8 cellular contexts compared by ENCODE assay signal in genomic region chr4:82890913-82891727, GRCh38. TPM values are rescaled to one million over a fixed set of nuclear protein-coding genes. Genes with fewer than 3 reads are reported as not detected.
DNase-seq lines count a peak whose midpoint lies in the region; ATAC-seq and TF ChIP-seq lines count a peak whose summit lies in the region.

SEC31A (minus strand) TSS chr4:82891153; CDS start chr4:82881936, 9,217 bp downstream.

- TF ChIP-seq CTCF in CD14-positive monocyte (IDR thresholded peaks at IDR 0.05) (no peak), liver (IDR thresholded peaks at IDR 0.05; ENCODE audit: low read depth, low read length, missing input control) (no peak)

- peak within 1 kb of the TSS; percentile 89 to 95 for H3K4me3 Mint-ChIP-seq in CD14-positive monocyte

- DNase-seq in CD14-positive monocyte (ENCODE audit: low spot score) (peak; percentile 94), NCI-H774 (lab: John Stamatoyannopoulos, UW) (peak; percentile 84), dermis microvascular lymphatic vessel endothelial cell (ENCODE audit: low read depth in 2 of 2) (peak; percentile 87 to 98)
- peak; percentile 97 to 98 for DNase-seq in activated CD4-positive, alpha-beta T cell treated with anti-CD3 and anti-CD28 coated beads, Interleukin-2, amount 50 U/mL, for 48 hours
- peak; percentile 97 for DNase-seq in stimulated activated CD4-positive, alpha-beta T cell treated with anti-CD3 and anti-CD28 coated beads, Interleukin-4, amount 100 ng/mL, for 24 hours

- H3K4me3 ChIP-seq in liver (ENCODE audit: low read depth in 1 of 3, low read length in 3 of 3): peak within 1 kb of the TSS; percentile 73 to 92 (median 87)

- ATAC-seq in GM19397 (IDR thresholded peaks at IDR 0.05; ENCODE audit: unreplicated experiment): peak; percentile 91
- ATAC-seq in HG03571 (IDR thresholded peaks at IDR 0.05; ENCODE audit: unreplicated experiment): peak; percentile 92

- H3K9me3 Mint-ChIP-seq in CD14-positive monocyte: no peaks in the 10 kb centered on the region

- H3K4me1 ChIP-seq in liver (ENCODE audit: control insufficient read depth in 4 of 4, insufficient read depth in 4 of 4, low read length in 3 of 4): peaks cover 5 to 43% (median 28%) of the 10 kb centered on the region in 4 donors

- no peaks in the 10 kb centered on the region for H3K27me3 ChIP-seq in liver (ENCODE audit: control insufficient read depth in 4 of 4, insufficient read depth in 4 of 4, low read length in 3 of 4)

- intact Hi-C loops in CD14-positive monocyte (cut with micrococcal nuclease): loop anchor here in 1 of 2 donors (10.0 kb wide), 1 partner anchor 516 kb away; the partner anchor contains the start of gene HNRNPD

- under 1% methylated on average over 71 of the region's 71 CpGs for WGBS in liver

- H3K36me3 ChIP-seq in liver (ENCODE audit: control insufficient read depth in 4 of 4, insufficient read depth in 3 of 4, low read depth in 1 of 4, low read length in 3 of 4): peaks cover 0 to 10% (median 7%) of the 10 kb centered on the region in 4 donors

- H3K27me3 Mint-ChIP-seq in CD14-positive monocyte (ENCODE audit: low read depth in 3 of 3): no peaks in the 10 kb centered on the region

- peak within 1 kb of the TSS; percentile 99 to 100 for H3K27ac ChIP-seq in liver (ENCODE audit: low read depth in 1 of 2, low read length in 2 of 2)

- peaks cover 24 to 31% of the 10 kb centered on the region in 2 donors for H3K36me3 Mint-ChIP-seq in CD14-positive monocyte

- H3K9ac ChIP-seq in liver (ENCODE audit: low read depth in 1 of 2, low read length in 2 of 2): peak within 1 kb of the TSS; percentile 93 to 99

- TF ChIP-seq RAD21 in liver (IDR thresholded peaks at IDR 0.05): peak in 1 of 2 donors; percentile 8

- H3K4me1 Mint-ChIP-seq in CD14-positive monocyte: peaks cover 29% of the 10 kb centered on the region

- no peaks in the 10 kb centered on the region for H3K9me3 ChIP-seq in liver (ENCODE audit: control insufficient read depth in 4 of 4, low read length in 3 of 4)

- peak within 1 kb of the TSS; percentile 94 to 98 (median 97) for H3K27ac Mint-ChIP-seq in CD14-positive monocyte

TF ChIP-seq in liver, 16 proteins besides CTCF, POLR2A, EP300 and RAD21:
- TF ChIP-seq FOXA2 (IDR thresholded peaks at IDR 0.05) (no peak), NR2F2 (IDR thresholded peaks at IDR 0.05) (no peak), HNF4A (conservative IDR thresholded peaks at IDR 0.05) (no peak), REST (IDR thresholded peaks at IDR 0.05) (peak; percentile 82), JUND (IDR thresholded peaks at IDR 0.05) (peak in 1 of 2 donors; percentile 6), ZBTB33 (IDR thresholded peaks at IDR 0.05) (no peak), YY1 (IDR thresholded peaks at IDR 0.05) (peak; percentile 97), HNF4G (IDR thresholded peaks at IDR 0.05) (no peak), SP1 (IDR thresholded peaks at IDR 0.05) (peak; percentile 88), GABPA (IDR thresholded peaks at IDR 0.05 in 1 of 2, conservative IDR thresholded peaks at IDR 0.05 in 1 of 2) (peak; percentile 87 to 96), EGR1 (IDR thresholded peaks at IDR 0.05; ENCODE audit: low read depth in 2 of 2) (peak; percentile 44 to 86), MAX (IDR thresholded peaks at IDR 0.05) (peak; percentile 69), FOXA1 (IDR thresholded peaks at IDR 0.05) (peak; percentile 51), TAF1 (conservative IDR thresholded peaks at IDR 0.05) (peak; percentile 82), RXRA (IDR thresholded peaks at IDR 0.05) (peak in 1 of 2 donors; percentile 33), ATF3 (IDR thresholded peaks at IDR 0.05) (no peak)

RNA-seq across cellular contexts. Expression of gene SEC31A, which starts in this region (rescaled TPM):
- polyA plus RNA-seq in CD14-positive monocyte (100 to 1,000 TPM; 107 to 120 TPM), liver (10 to 100 TPM; 87.9 to 89.9 TPM)
- total RNA-seq in dermis microvascular lymphatic vessel endothelial cell (190 and 250 TPM in 2 replicates), liver (100 to 1,000 TPM in 1 of 2 donors, 10 to 100 TPM in 1; 79.9 to 204 TPM)

Comparison
In these comparisons a context has a peak if more than half of its experiments do, and no peak if none do; other contexts are left out.
1. Peak in every context shown above with its lines: DNase-seq, ATAC-seq, H3K4me3 ChIP-seq and H3K27ac ChIP-seq.